Comparison of ENCODE assay signal across 11 cellular contexts in genomic region chr5:38462972-38463633, GRCh38.
DNase-seq lines count a peak whose midpoint lies in the region; ATAC-seq and TF ChIP-seq lines count a peak whose summit lies in the region.
"Had no signal": no experiment of that assay in that cellular context is flagged by ENCODE, and none has a peak within 500 bp of the region (broad histone marks: within the 10 kb centered on the region; RNA-seq: fewer than 3 reads in every experiment).

No MANE protein-coding gene starts in this region.

- H3K4me1 Mint-ChIP-seq in activated naive CD4-positive, alpha-beta T cell treated with anti-CD3 and anti-CD28 coated beads for 36 hours (ENCODE audit: low read depth) = no peaks in the 10 kb centered on the region
- H3K4me1 Mint-ChIP-seq: naive B cell had no signal

- H3K4me3 ChIP-seq in fibroblast of villous mesenchyme (ENCODE audit: low read depth, low read length) (no peak overlapping the region), gastrocnemius medialis (no peak overlapping the region)
- H3K4me3 ChIP-seq: BLaER1 treated with 17β-estradiol and CSF1 and Interleukin-3, amounts not matched to agents 10 nM and 100 nM had no signal

- intact Hi-C loops in gastrocnemius medialis (cut with DNase I; ENCODE audit: low total_unique reads) = loop anchor here (10.0 kb wide), 1 partner anchor 738 kb away; no protein-coding TSS in a partner anchor
- intact Hi-C loops in activated naive CD4-positive, alpha-beta T cell treated with anti-CD3 and anti-CD28 coated beads for 36 hours (cut with micrococcal nuclease) = no loop called here

- in situ Hi-C loops in gastrocnemius medialis (cut with MboI; ENCODE audit: low sequenced_read_pairs in 4 of 4) = no loop called here

- H3K4me3 Mint-ChIP-seq in activated naive CD4-positive, alpha-beta T cell treated with anti-CD3 and anti-CD28 coated beads for 36 hours = no peak overlapping the region
- H3K4me3 Mint-ChIP-seq: naive B cell had no signal

- CTCF ChIA-PET in activated naive CD4-positive, alpha-beta T cell treated with anti-CD3 and anti-CD28 coated beads for 36 hours (lab: Charles Lee) = no interaction called here

- H3K4me1 ChIP-seq in gastrocnemius medialis = peaks cover 58 to 59% of the 10 kb centered on the region in 2 donors

- peak; percentile 65 for DNase-seq in ELR (ENCODE audit: low read depth)
- peak; percentile 53 for DNase-seq in RPMI7951 (ENCODE audit: low read depth)
- peak; percentile 69 for DNase-seq in fibroblast of villous mesenchyme (ENCODE audit: low read depth)
- no peak for DNase-seq in gastrocnemius medialis
- DNase-seq in islet precursor cell = no peak
- DNase-seq in NCI-H345 treated with DMSO at 0.1 percent for 48 hours (lab: John Stamatoyannopoulos, UW; ENCODE audit: unreplicated experiment) = no peak
- no peak for DNase-seq in NK-92 treated with Interleukin-12 subunit alpha and Interleukin-12 subunit beta, amount 100 ng/mL, for 24 hours (lab: John Stamatoyannopoulos, UW)
- DNase-seq in activated naive CD4-positive, alpha-beta T cell treated with anti-CD3 and anti-CD28 coated beads for 36 hours = no peak
- DNase-seq: naive B cell, NCI-H1092 had no signal

- H3K9me3 Mint-ChIP-seq in activated naive CD4-positive, alpha-beta T cell treated with anti-CD3 and anti-CD28 coated beads for 36 hours = no peaks in the 10 kb centered on the region

- H3K27ac ChIP-seq in gastrocnemius medialis = peak overlapping the region; percentile 95 to 99 (median 97)
- H3K27ac ChIP-seq: BLaER1 treated with 17β-estradiol and CSF1 and Interleukin-3, amounts not matched to agents 10 nM and 100 nM had no signal

- no peaks in the 10 kb centered on the region for H3K9me3 ChIP-seq in gastrocnemius medialis

- H3K36me3 Mint-ChIP-seq in activated naive CD4-positive, alpha-beta T cell treated with anti-CD3 and anti-CD28 coated beads for 36 hours (ENCODE audit: low read depth) = no peaks in the 10 kb centered on the region

- H3K27me3 Mint-ChIP-seq in activated naive CD4-positive, alpha-beta T cell treated with anti-CD3 and anti-CD28 coated beads for 36 hours (ENCODE audit: low read depth) = peaks cover 38% of the 10 kb centered on the region

- H3K36me3 ChIP-seq in gastrocnemius medialis = peaks cover 0 to 5% of the 10 kb centered on the region in 2 donors
- H3K36me3 ChIP-seq: BLaER1 treated with 17β-estradiol and CSF1 and Interleukin-3, amounts not matched to agents 10 nM and 100 nM had no signal

- TF ChIP-seq POLR2A in gastrocnemius medialis (IDR thresholded peaks at IDR 0.05) = no peak

- H3K27ac Mint-ChIP-seq in activated naive CD4-positive, alpha-beta T cell treated with anti-CD3 and anti-CD28 coated beads for 36 hours = no peak overlapping the region
- H3K27ac Mint-ChIP-seq: naive B cell had no signal

- ATAC-seq in gastrocnemius medialis = no peak

- H3K27me3 ChIP-seq in gastrocnemius medialis = no peaks in the 10 kb centered on the region

- no peak for TF ChIP-seq CTCF in fibroblast of villous mesenchyme (IDR thresholded peaks at IDR 0.05; ENCODE audit: insufficient read depth, low read depth, low read length)
- TF ChIP-seq CTCF in gastrocnemius medialis (IDR thresholded peaks at IDR 0.05 in 4 of 5, conservative IDR thresholded peaks at IDR 0.05 in 1 of 5) = no peak

Comparison
In these comparisons a context has a peak if more than half of its experiments do, and no peak if none do; other contexts are left out.
1. DNase-seq: peak in ELR (single experiment), RPMI7951 (single experiment) and fibroblast of villous mesenchyme (single experiment); none in gastrocnemius medialis (0 of 2), islet precursor cell (single experiment), NCI-H345 treated with DMSO at 0.1 percent for 48 hours (single experiment), NK-92 treated with Interleukin-12 subunit alpha and Interleukin-12 subunit beta, amount 100 ng/mL, for 24 hours (single experiment) and activated naive CD4-positive, alpha-beta T cell treated with anti-CD3 and anti-CD28 coated beads for 36 hours (single experiment).